16 cellular contexts compared by ENCODE assay signal in genomic region chr10:119668461-119668860, GRCh38. TPM values are rescaled to one million over a fixed set of nuclear protein-coding genes. Genes with fewer than 3 reads are reported as not detected.
A peak's percentile ranks its signal among the peaks of the same experiment; 100 is the strongest.
DNase-seq lines count a peak whose midpoint lies in the region; ATAC-seq and TF ChIP-seq lines count a peak whose summit lies in the region.
"Had no signal": no experiment of that assay in that cellular context is flagged by ENCODE, and none has a peak within 500 bp of the region (broad histone marks: within the 10 kb centered on the region; RNA-seq: fewer than 3 reads in every experiment).

No MANE protein-coding gene starts in this region.

- peak overlapping the region; percentile 34 for H3K27ac Mint-ChIP-seq in activated CD4-positive, alpha-beta T cell treated with anti-CD3 and anti-CD28 coated beads, Interleukin-2, amount 10 ng/mL, durations not matched to agents 24 days and 14 days
- H3K27ac Mint-ChIP-seq in chondrocyte (ENCODE audit: unreplicated experiment) (peak overlapping the region; percentile 97), endodermal cell (no peak overlapping the region)
- peak overlapping the region in 7 of 9 donors; percentile 13 to 79 (median 41) for H3K27ac Mint-ChIP-seq in naive thymus-derived CD4-positive, alpha-beta T cell

- H3K36me3 ChIP-seq in naive thymus-derived CD4-positive, alpha-beta T cell (ENCODE audit: control insufficient read depth in 2 of 3, insufficient read depth in 3 of 3, low read length in 3 of 3) = peaks cover 0 to 44% (median 22%) of the 10 kb centered on the region in 3 experiments
- peaks cover 0 to 36% (median 14%) of the 10 kb centered on the region in 4 donors for H3K36me3 ChIP-seq in transverse colon
- peaks cover 48% of the 10 kb centered on the region for H3K36me3 ChIP-seq in endodermal cell (ENCODE audit: control insufficient read depth, insufficient read depth, low read length)

- H3K9ac ChIP-seq in endodermal cell (ENCODE audit: extremely low read depth, low read length, poor library complexity, severe bottlenecking) = no peak overlapping the region

- no peak for TF ChIP-seq POLR2A in transverse colon (IDR thresholded peaks at IDR 0.05)

- DNase-seq in activated CD4-positive, alpha-beta T cell treated with anti-CD3 and anti-CD28 coated beads, Interleukin-2, amount 10 ng/mL, durations not matched to agents 24 days and 14 days = no peak
- no peak for DNase-seq in activated CD4-positive, alpha-beta T cell treated with anti-CD3 and anti-CD28 coated beads, Interleukin-2, amount 50 U/mL, for 4 hours
- DNase-seq in chondrocyte (ENCODE audit: low spot score) (no peak), transverse colon (no peak), endodermal cell (no peak), 8988T (no peak)
- no peak for DNase-seq in naive thymus-derived CD4-positive, alpha-beta T cell
- DNase-seq: activated T-cell treated with anti-CD3 and anti-CD28 coated beads, Interleukin-2, amount 50 U/mL, for 1 hour; DND-41; mucosa of descending colon; NCI-H446 treated with DMSO at 0.1 percent for 48 hours; SHP77 treated with DMSO at 0.1 percent for 48 hours had no signal

- no peaks in the 10 kb centered on the region for H3K27me3 ChIP-seq in naive thymus-derived CD4-positive, alpha-beta T cell (ENCODE audit: control insufficient read depth in 2 of 2, insufficient read depth in 2 of 2, low read length in 2 of 2)
- H3K27me3 ChIP-seq in transverse colon (no peaks in the 10 kb centered on the region), endodermal cell (ENCODE audit: control insufficient read depth, insufficient read depth, low read length, poor library complexity, severe bottlenecking) (no peaks in the 10 kb centered on the region)
- H3K27me3 ChIP-seq: upper lobe of left lung had no signal

- H3K27me3 Mint-ChIP-seq in activated CD4-positive, alpha-beta T cell treated with anti-CD3 and anti-CD28 coated beads, Interleukin-2, amount 10 ng/mL, durations not matched to agents 24 days and 14 days = no peaks in the 10 kb centered on the region
- no peaks in the 10 kb centered on the region for H3K27me3 Mint-ChIP-seq in chondrocyte (ENCODE audit: low read depth)
- no peaks in the 10 kb centered on the region for H3K27me3 Mint-ChIP-seq in naive thymus-derived CD4-positive, alpha-beta T cell
- H3K27me3 Mint-ChIP-seq in endodermal cell (ENCODE audit: insufficient read depth) = peaks cover 9% of the 10 kb centered on the region

- H3K4me1 Mint-ChIP-seq in activated CD4-positive, alpha-beta T cell treated with anti-CD3 and anti-CD28 coated beads, Interleukin-2, amount 10 ng/mL, durations not matched to agents 24 days and 14 days = peaks cover 25% of the 10 kb centered on the region
- H3K4me1 Mint-ChIP-seq in chondrocyte (ENCODE audit: low read depth) (peaks cover 77% of the 10 kb centered on the region), endodermal cell (peaks cover 46% of the 10 kb centered on the region)
- peaks cover 27 to 61% (median 51%) of the 10 kb centered on the region in 7 donors for H3K4me1 Mint-ChIP-seq in naive thymus-derived CD4-positive, alpha-beta T cell

- peak overlapping the region; percentile 7 for H3K27ac ChIP-seq in naive thymus-derived CD4-positive, alpha-beta T cell (ENCODE audit: low read depth, low read length)
- peak overlapping the region in 3 of 4 donors; percentile 21 to 75 (median 55) for H3K27ac ChIP-seq in transverse colon
- H3K27ac ChIP-seq in endodermal cell (ENCODE audit: low read depth, low read length) = no peak overlapping the region
- H3K27ac ChIP-seq: VCaP had no signal

- no peaks in the 10 kb centered on the region for H3K9me3 Mint-ChIP-seq in activated CD4-positive, alpha-beta T cell treated with anti-CD3 and anti-CD28 coated beads, Interleukin-2, amount 10 ng/mL, durations not matched to agents 24 days and 14 days
- no peaks in the 10 kb centered on the region for H3K9me3 Mint-ChIP-seq in chondrocyte (ENCODE audit: low read depth)
- no peaks in the 10 kb centered on the region for H3K9me3 Mint-ChIP-seq in naive thymus-derived CD4-positive, alpha-beta T cell
- peaks cover 2% of the 10 kb centered on the region for H3K9me3 Mint-ChIP-seq in endodermal cell

- no peak for TF ChIP-seq EP300 in transverse colon (IDR thresholded peaks at IDR 0.05; ENCODE audit: low read depth)

- peaks cover 11 to 30% of the 10 kb centered on the region in 2 donors for H3K4me1 ChIP-seq in naive thymus-derived CD4-positive, alpha-beta T cell (ENCODE audit: control insufficient read depth in 2 of 2, insufficient read depth in 2 of 2, low read length in 2 of 2)
- peaks cover 11 to 27% (median 14%) of the 10 kb centered on the region in 4 donors for H3K4me1 ChIP-seq in transverse colon
- peaks cover 16% of the 10 kb centered on the region for H3K4me1 ChIP-seq in endodermal cell (ENCODE audit: control insufficient read depth, insufficient read depth, low read length)

- H3K4me3 ChIP-seq in naive thymus-derived CD4-positive, alpha-beta T cell (ENCODE audit: low read length) = no peak overlapping the region
- no peak overlapping the region for H3K4me3 ChIP-seq in transverse colon
- H3K4me3 ChIP-seq in endodermal cell (ENCODE audit: low read length) = no peak overlapping the region
- H3K4me3 ChIP-seq: mucosa of descending colon, skin epidermis, upper lobe of left lung had no signal

- H3K4me3 Mint-ChIP-seq in activated CD4-positive, alpha-beta T cell treated with anti-CD3 and anti-CD28 coated beads, Interleukin-2, amount 10 ng/mL, durations not matched to agents 24 days and 14 days = no peak overlapping the region
- H3K4me3 Mint-ChIP-seq in chondrocyte (ENCODE audit: unreplicated experiment) (peak overlapping the region; percentile 7), endodermal cell (no peak overlapping the region)
- H3K4me3 Mint-ChIP-seq in naive thymus-derived CD4-positive, alpha-beta T cell = no peak overlapping the region

- CTCF ChIA-PET in naive thymus-derived CD4-positive, alpha-beta T cell (lab: Charles Lee) = no interaction called here

- H3K9me3 ChIP-seq in naive thymus-derived CD4-positive, alpha-beta T cell (ENCODE audit: control insufficient read depth in 2 of 3, low read length in 3 of 3) = no peaks in the 10 kb centered on the region
- H3K9me3 ChIP-seq in transverse colon = no peaks in the 10 kb centered on the region
- no peaks in the 10 kb centered on the region for H3K9me3 ChIP-seq in endodermal cell (ENCODE audit: control insufficient read depth, low read length)
- H3K9me3 ChIP-seq: mucosa of descending colon, upper lobe of left lung had no signal

- POLR2A ChIA-PET in naive thymus-derived CD4-positive, alpha-beta T cell (lab: Charles Lee) = interaction anchor here (1.1 kb wide), 1 partner anchor 9 kb away, joined by 3 read pairs; no protein-coding TSS in a partner anchor

- intact Hi-C loops in activated CD4-positive, alpha-beta T cell treated with anti-CD3 and anti-CD28 coated beads, Interleukin-2, amount 10 ng/mL, durations not matched to agents 24 days and 14 days (cut with micrococcal nuclease) = no loop called here
- intact Hi-C loops in naive thymus-derived CD4-positive, alpha-beta T cell (cut with micrococcal nuclease) = no loop called here
- intact Hi-C loops in transverse colon (cut with DNase I; ENCODE audit: low total_unique reads) = no loop called here

- in situ Hi-C loops in transverse colon (cut with MboI; ENCODE audit: low pct_ligation_motif_present in 1 of 4, low pct_unique_long_range_greater_than_20kb in 1 of 4, low sequenced_read_pairs in 3 of 4) = no loop called here

- no peak for TF ChIP-seq CTCF in chondrocyte (IDR thresholded peaks at IDR 0.05)
- TF ChIP-seq CTCF in transverse colon (IDR thresholded peaks at IDR 0.05) = no peak
- TF ChIP-seq CTCF in endodermal cell (conservative IDR thresholded peaks at IDR 0.05) = no peak

- peaks cover 36% of the 10 kb centered on the region for H3K36me3 Mint-ChIP-seq in activated CD4-positive, alpha-beta T cell treated with anti-CD3 and anti-CD28 coated beads, Interleukin-2, amount 10 ng/mL, durations not matched to agents 24 days and 14 days (ENCODE audit: low read depth)
- peaks cover 22% of the 10 kb centered on the region for H3K36me3 Mint-ChIP-seq in chondrocyte (ENCODE audit: low read depth)
- H3K36me3 Mint-ChIP-seq in naive thymus-derived CD4-positive, alpha-beta T cell = peaks cover 6 to 35% (median 9%) of the 10 kb centered on the region in 5 donors
- H3K36me3 Mint-ChIP-seq in endodermal cell (ENCODE audit: low read depth) = peaks cover 33% of the 10 kb centered on the region

- ATAC-seq in naive thymus-derived CD4-positive, alpha-beta T cell = no peak
- no peak for ATAC-seq in HG03045 (IDR thresholded peaks at IDR 0.05; ENCODE audit: unreplicated experiment)

- WGBS in transverse colon (ENCODE audit: low coverage in 1 of 2), 2 donors = 75 to 91% methylated on average over 2 to 6 of the region's 6 CpGs
- 91 to 96% methylated on average over 3 to 6 of the region's 6 CpGs for WGBS in endodermal cell (ENCODE audit: insufficient coverage in 1 of 2, insufficient read length in 1 of 2), 2 experiments

RNA-seq across cellular contexts. Expression of gene BAG3, which starts 17.3 kb away (rescaled TPM):
- 27.7 and 29.1 TPM in 2 replicates for total RNA-seq in activated CD4-positive, alpha-beta T cell treated with anti-CD3 and anti-CD28 coated beads, Interleukin-2, amount 10 ng/mL, durations not matched to agents 24 days and 14 days
- total RNA-seq in chondrocyte (54.0 to 63.6 TPM (median 62.0 TPM) in 3 replicates), transverse colon (10 to 100 TPM; 22.5 to 85.7 (median 32.4) TPM), endodermal cell (10 to 100 TPM; 13.4 to 19.5 TPM)
- 10 to 100 TPM; 21.9 to 44.5 (median 23.1) TPM for total RNA-seq in naive thymus-derived CD4-positive, alpha-beta T cell
- 10 to 100 TPM; 17.3 to 64.3 TPM for polyA plus RNA-seq in naive thymus-derived CD4-positive, alpha-beta T cell
- polyA plus RNA-seq in endodermal cell (2013, experiment 1 of 2) = 22.3 TPM
- 24.9 TPM for polyA plus RNA-seq in endodermal cell (2013, experiment 2 of 2)

RNA-seq across cellular contexts. Expression of gene INPP5F, which starts 57.4 kb away (rescaled TPM):
- 18.1 and 18.3 TPM in 2 replicates for total RNA-seq in activated CD4-positive, alpha-beta T cell treated with anti-CD3 and anti-CD28 coated beads, Interleukin-2, amount 10 ng/mL, durations not matched to agents 24 days and 14 days
- total RNA-seq in chondrocyte = 55.7 to 83.1 TPM (median 56.4 TPM) in 3 replicates
- total RNA-seq in naive thymus-derived CD4-positive, alpha-beta T cell = 10 to 100 TPM in 3 of 5 experiments, 1 to 10 TPM in 2; 8.5 to 12.1 (median 10.0) TPM
- polyA plus RNA-seq in naive thymus-derived CD4-positive, alpha-beta T cell = 1 to 10 TPM; 3.4 to 3.5 TPM
- 10 to 100 TPM; 11.6 to 24.6 (median 16.6) TPM for total RNA-seq in transverse colon
- 10 to 100 TPM; 74.4 to 75.6 TPM for total RNA-seq in endodermal cell
- 116 TPM for polyA plus RNA-seq in endodermal cell (2013, experiment 1 of 2)
- 115 TPM for polyA plus RNA-seq in endodermal cell (2013, experiment 2 of 2)
